Comparison of ENCODE assay signal across 19 cellular contexts in genomic region chr20:60046860-60047259, GRCh38.
"Had no signal": no experiment of that assay in that cellular context is flagged by ENCODE, and none has a peak within 500 bp of the region (broad histone marks: within the 10 kb centered on the region; RNA-seq: fewer than 3 reads in every experiment).

No MANE protein-coding gene starts in this region.

- H3K9me3 ChIP-seq: body of pancreas, left lung, thoracic aorta, uterus had no signal

- H3K4me1 Mint-ChIP-seq: activated naive CD4-positive, alpha-beta T cell treated with anti-CD3 and anti-CD28 coated beads, Interleukin-2, amount 50 U/mL, for 24 hours; stimulated activated naive CD8-positive, alpha-beta T cell treated with anti-CD3 and anti-CD28 coated beads, Interleukin-15, amount 100 ng/mL, for 72 hours had no signal

- H3K27ac Mint-ChIP-seq: activated naive CD4-positive, alpha-beta T cell treated with anti-CD3 and anti-CD28 coated beads, Interleukin-2, amount 50 U/mL, for 24 hours; naive thymus-derived CD4-positive, alpha-beta T cell; progenitor cell of endocrine pancreas; stimulated activated naive CD8-positive, alpha-beta T cell treated with anti-CD3 and anti-CD28 coated beads, Interleukin-15, amount 100 ng/mL, for 72 hours had no signal

- H3K4me3 ChIP-seq: body of pancreas, cardiac muscle cell, left lung, thoracic aorta, uterus had no signal

- ATAC-seq: body of pancreas; foreskin keratinocyte; stimulated activated naive CD8-positive, alpha-beta T cell treated with anti-CD3 and anti-CD28 coated beads, Interleukin-15, amount 100 ng/mL, for 72 hours had no signal

- H3K4me1 ChIP-seq: uterus had no signal

- H3K4me3 Mint-ChIP-seq: activated naive CD4-positive, alpha-beta T cell treated with anti-CD3 and anti-CD28 coated beads, Interleukin-2, amount 50 U/mL, for 24 hours; naive thymus-derived CD4-positive, alpha-beta T cell; stimulated activated naive CD8-positive, alpha-beta T cell treated with anti-CD3 and anti-CD28 coated beads, Interleukin-15, amount 100 ng/mL, for 72 hours had no signal

- H3K36me3 ChIP-seq: cardiac muscle cell, left lung, thoracic aorta, uterus, WERI-Rb-1 had no signal

- H3K27ac ChIP-seq: cardiac muscle cell, foreskin keratinocyte, uterus, WERI-Rb-1 had no signal

- DNase-seq: activated gamma-delta T cell treated with Interleukin-2 at 50 U/mL for 16 hours; activated T-cell treated with anti-CD3 and anti-CD28 coated beads, Interleukin-2, amount 50 U/mL, for 1 hour; anterior cingulate cortex; body of pancreas; cortex of kidney; effector CD4-positive, alpha-beta T cell; erythroblast; foreskin keratinocyte; left lung; naive thymus-derived CD4-positive, alpha-beta T cell; stimulated activated CD4-positive, alpha-beta T cell treated with anti-CD3 and anti-CD28 coated beads, Interleukin-4, amount 100 ng/mL, for 4 hours; stimulated activated naive CD8-positive, alpha-beta T cell treated with anti-CD3 and anti-CD28 coated beads, Interleukin-15, amount 100 ng/mL, for 72 hours; T-helper 1 cell; uterus; WERI-Rb-1 had no signal

- H3K36me3 Mint-ChIP-seq: activated naive CD4-positive, alpha-beta T cell treated with anti-CD3 and anti-CD28 coated beads, Interleukin-2, amount 50 U/mL, for 24 hours had no signal

- H3K27me3 Mint-ChIP-seq: activated naive CD4-positive, alpha-beta T cell treated with anti-CD3 and anti-CD28 coated beads, Interleukin-2, amount 50 U/mL, for 24 hours; stimulated activated naive CD8-positive, alpha-beta T cell treated with anti-CD3 and anti-CD28 coated beads, Interleukin-15, amount 100 ng/mL, for 72 hours had no signal

- H3K9me3 Mint-ChIP-seq: activated naive CD4-positive, alpha-beta T cell treated with anti-CD3 and anti-CD28 coated beads, Interleukin-2, amount 50 U/mL, for 24 hours; stimulated activated naive CD8-positive, alpha-beta T cell treated with anti-CD3 and anti-CD28 coated beads, Interleukin-15, amount 100 ng/mL, for 72 hours had no signal

- H3K27me3 ChIP-seq: body of pancreas, foreskin keratinocyte, uterus had no signal
